Comparison of ENCODE assay signal across 21 cellular contexts in genomic region chr7:17083392-17084165, GRCh38.
"Had no signal": no experiment of that assay in that cellular context is flagged by ENCODE, and none has a peak within 500 bp of the region (broad histone marks: within the 10 kb centered on the region; RNA-seq: fewer than 3 reads in every experiment).

No MANE protein-coding gene starts in this region.

- H3K4me1 ChIP-seq: esophagus squamous epithelium, right atrium auricular region, sigmoid colon, stomach had no signal

- H2AFZ ChIP-seq: hepatocyte had no signal

- H3K27ac ChIP-seq: coronary artery, dorsolateral prefrontal cortex, esophagus squamous epithelium, hepatocyte, neutrophil, right atrium auricular region, sigmoid colon, skin epidermis, stomach, thoracic aorta had no signal

- H3K4me2 ChIP-seq: hepatocyte had no signal

- DNase-seq: cerebellar nuclear complex; dorsolateral prefrontal cortex; effector memory CD4-positive, alpha-beta T cell; esophagus squamous epithelium; foreskin fibroblast; head of caudate nucleus; kidney; left cardiac atrium; naive thymus-derived CD8-positive, alpha-beta T cell; sigmoid colon; stimulated activated CD4-positive, alpha-beta T cell treated with anti-CD3 and anti-CD28 coated beads, Interleukin-12 subunit alpha, Interleukin-12 subunit beta, amount 100 ng/mL, for 4 hours; stimulated activated naive CD4-positive, alpha-beta T cell; stomach; substantia nigra; trophoblast cell had no signal

- H3K4me3 ChIP-seq: coronary artery, dorsolateral prefrontal cortex, esophagus squamous epithelium, hepatocyte, right atrium auricular region, sigmoid colon, skin epidermis, stomach, thoracic aorta had no signal

- FAIRE-seq: kidney had no signal

- H3K9me3 ChIP-seq: esophagus squamous epithelium, neutrophil, sigmoid colon, stomach had no signal

- H3K27me3 ChIP-seq: dorsolateral prefrontal cortex, esophagus squamous epithelium, hepatocyte, neutrophil, right atrium auricular region, sigmoid colon, stomach had no signal

- H3K79me2 ChIP-seq: hepatocyte had no signal

- H3K36me3 ChIP-seq: esophagus squamous epithelium, neutrophil, right atrium auricular region, sigmoid colon, stomach, thoracic aorta had no signal
